In genomic region chr2:149059822-149060221, GRCh38 we compare ENCODE assay signal across 1 cellular context.
TF ChIP-seq lines count a peak whose summit lies in the region.

No MANE protein-coding gene starts in this region.

TF ChIP-seq in H1, 55 proteins besides CTCF, POLR2A, EP300 and RAD21:
- TF ChIP-seq CHD2 (IDR thresholded peaks at IDR 0.05; ENCODE audit: low read length), result no peak
- TF ChIP-seq SP1 (IDR thresholded peaks at IDR 0.05; ENCODE audit: low read depth, low read length), result no peak
- no peak for TF ChIP-seq CEBPB (IDR thresholded peaks at IDR 0.05; ENCODE audit: low read depth, low read length)
- TF ChIP-seq TAF7 (optimal IDR thresholded peaks at IDR 0.05; ENCODE audit: borderline replicate concordance, low read depth, low read length), result no peak
- no peak for TF ChIP-seq TBP (IDR thresholded peaks at IDR 0.05; ENCODE audit: low read depth, low read length)
- TF ChIP-seq CREB1 (IDR thresholded peaks at IDR 0.05), result no peak
- TF ChIP-seq MAX (IDR thresholded peaks at IDR 0.05), result no peak
- no peak for TF ChIP-seq TEAD4 (IDR thresholded peaks at IDR 0.05; ENCODE audit: low read depth, low read length)
- no peak for TF ChIP-seq YY1 (IDR thresholded peaks at IDR 0.05; ENCODE audit: low read depth, low read length)
- no peak for TF ChIP-seq ATF3 (IDR thresholded peaks at IDR 0.05; ENCODE audit: insufficient read depth, low read depth, low read length)
- no peak for TF ChIP-seq CHD7 (IDR thresholded peaks at IDR 0.05; ENCODE audit: insufficient replicate concordance, low read length)
- TF ChIP-seq KDM1A (IDR thresholded peaks at IDR 0.05; ENCODE audit: borderline replicate concordance, low read length), result no peak
- TF ChIP-seq BCL11A (IDR thresholded peaks at IDR 0.05; ENCODE audit: low read depth in 2 of 2, low read length in 2 of 2), result no peak
- no peak for TF ChIP-seq FOSL1 (IDR thresholded peaks at IDR 0.05; ENCODE audit: insufficient read depth, low read depth, low read length)
- no peak for TF ChIP-seq ATF2 (IDR thresholded peaks at IDR 0.05; ENCODE audit: low read length)
- TF ChIP-seq RNF2 (IDR thresholded peaks at IDR 0.05; ENCODE audit: borderline replicate concordance, low read depth, low read length, missing control alignments, poor library complexity, severe bottlenecking), result no peak
- TF ChIP-seq SIX5 (IDR thresholded peaks at IDR 0.05; ENCODE audit: low read depth, low read length), result no peak
- TF ChIP-seq NANOG (IDR thresholded peaks at IDR 0.05; ENCODE audit: insufficient read depth, low read depth, low read length, poor library complexity, severe bottlenecking), result no peak
- TF ChIP-seq POLR2AphosphoS5 (IDR thresholded peaks at IDR 0.05; ENCODE audit: low read depth, low read length), result no peak
